ENCODE assay signal across 1 cellular context in the genomic region with DNA sequence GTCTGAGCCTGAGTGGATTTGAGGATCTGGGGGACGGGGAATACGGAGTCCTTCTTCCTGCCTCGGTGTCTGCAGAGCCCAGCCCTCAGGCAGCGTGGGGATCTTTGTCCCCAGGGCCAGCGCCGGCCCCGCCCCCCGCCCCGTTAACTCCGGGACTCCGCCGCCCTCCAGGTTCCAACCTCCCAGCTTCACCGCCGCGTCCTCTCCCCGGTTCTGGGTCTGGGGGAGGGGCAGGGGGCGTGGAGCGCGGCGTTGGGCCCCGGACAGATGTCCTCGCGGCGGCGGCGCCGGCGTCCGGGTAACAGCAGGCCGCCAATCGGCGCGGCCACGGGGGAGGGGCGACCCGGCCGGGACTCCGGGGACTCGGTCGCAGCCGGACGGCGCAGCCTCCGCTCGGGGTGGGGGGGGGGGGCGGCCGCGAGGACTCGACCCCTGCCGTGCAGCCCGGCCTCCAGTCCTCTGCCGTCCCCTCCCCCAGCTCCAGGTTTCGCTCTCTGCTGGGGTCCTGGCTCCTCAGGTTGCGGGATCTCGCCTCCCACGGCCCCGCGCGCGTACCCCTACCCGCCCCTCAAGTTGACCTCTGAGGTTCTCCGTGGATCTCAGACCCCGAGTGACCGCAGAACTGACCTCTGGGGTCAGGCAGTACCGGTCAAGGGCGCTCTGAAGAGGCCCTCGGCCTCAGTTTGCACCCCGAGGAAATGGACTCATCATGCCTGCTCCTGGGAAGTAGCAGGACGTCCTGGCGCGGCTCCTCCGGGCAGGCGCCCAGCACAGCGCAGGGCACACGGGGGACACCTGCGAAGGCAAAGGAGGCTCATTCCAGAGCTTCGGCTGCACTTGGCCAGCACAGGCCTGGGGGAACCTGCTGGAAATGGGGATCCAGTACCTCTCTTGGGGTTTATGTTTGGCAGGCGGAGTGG.
TF ChIP-seq lines count a peak whose summit lies in the region.

No MANE protein-coding gene starts in this region.

TF ChIP-seq in H1, 55 proteins besides CTCF, POLR2A, EP300 and RAD21:
- no peak for TF ChIP-seq PHF8 (conservative IDR thresholded peaks at IDR 0.05; ENCODE audit: low read depth, low read length)
- no peak for TF ChIP-seq CHD1 (IDR thresholded peaks at IDR 0.05; ENCODE audit: low read depth, low read length)
- no peak for TF ChIP-seq SAP30 (IDR thresholded peaks at IDR 0.05; ENCODE audit: insufficient read depth, insufficient replicate concordance, low read length)
- TF ChIP-seq, protein P1, sequence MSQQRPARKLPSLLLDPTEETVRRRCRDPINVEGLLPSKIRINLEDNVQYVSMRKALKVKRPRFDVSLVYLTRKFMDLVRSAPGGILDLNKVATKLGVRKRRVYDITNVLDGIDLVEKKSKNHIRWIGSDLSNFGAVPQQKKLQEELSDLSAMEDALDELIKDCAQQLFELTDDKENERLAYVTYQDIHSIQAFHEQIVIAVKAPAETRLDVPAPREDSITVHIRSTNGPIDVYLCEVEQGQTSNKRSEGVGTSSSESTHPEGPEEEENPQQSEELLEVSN (IDR thresholded peaks at IDR 0.05): no peak
- TF ChIP-seq CREB1 (IDR thresholded peaks at IDR 0.05): no peak
- TF ChIP-seq JUN (IDR thresholded peaks at IDR 0.05; ENCODE audit: low read depth, low read length): no peak
- peak; percentile 70 for TF ChIP-seq KDM1A (IDR thresholded peaks at IDR 0.05; ENCODE audit: borderline replicate concordance, low read length)
- TF ChIP-seq KDM4A (IDR thresholded peaks at IDR 0.05; ENCODE audit: low read depth, low read length, severe bottlenecking): peak; percentile 33
- TF ChIP-seq BRCA1 (IDR thresholded peaks at IDR 0.05; ENCODE audit: low read depth, low read length): no peak
- no peak for TF ChIP-seq TEAD4 (IDR thresholded peaks at IDR 0.05; ENCODE audit: low read depth, low read length)
- no peak for TF ChIP-seq RNF2 (IDR thresholded peaks at IDR 0.05; ENCODE audit: borderline replicate concordance, low read depth, low read length, missing control alignments, poor library complexity, severe bottlenecking)
- no peak for TF ChIP-seq BACH1 (IDR thresholded peaks at IDR 0.05; ENCODE audit: low read length)
- no peak for TF ChIP-seq TAF1 (IDR thresholded peaks at IDR 0.05; ENCODE audit: low read depth, low read length)
- no peak for TF ChIP-seq SP4 (IDR thresholded peaks at IDR 0.05; ENCODE audit: low read length)
- TF ChIP-seq, protein P2, sequence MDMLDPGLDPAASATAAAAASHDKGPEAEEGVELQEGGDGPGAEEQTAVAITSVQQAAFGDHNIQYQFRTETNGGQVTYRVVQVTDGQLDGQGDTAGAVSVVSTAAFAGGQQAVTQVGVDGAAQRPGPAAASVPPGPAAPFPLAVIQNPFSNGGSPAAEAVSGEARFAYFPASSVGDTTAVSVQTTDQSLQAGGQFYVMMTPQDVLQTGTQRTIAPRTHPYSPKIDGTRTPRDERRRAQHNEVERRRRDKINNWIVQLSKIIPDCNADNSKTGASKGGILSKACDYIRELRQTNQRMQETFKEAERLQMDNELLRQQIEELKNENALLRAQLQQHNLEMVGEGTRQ (IDR thresholded peaks at IDR 0.05; ENCODE audit: low read length): no peak
- TF ChIP-seq CTBP2 (IDR thresholded peaks at IDR 0.05; ENCODE audit: borderline replicate concordance, insufficient read depth, insufficient read length, low read length): no peak
- 0 out of 4 replicates have a peak, but pooled peaks of 1 of the 2 experiments have one; percentile 48 for TF ChIP-seq HDAC2 (IDR thresholded peaks at IDR 0.05; ENCODE audit: borderline replicate concordance in 1 of 2, low read depth in 2 of 2, low read length in 2 of 2)
- TF ChIP-seq NRF1 (IDR thresholded peaks at IDR 0.05; ENCODE audit: low read depth, low read length): no peak
- TF ChIP-seq SIN3A (conservative IDR thresholded peaks at IDR 0.05 in 1 of 2, IDR thresholded peaks at IDR 0.05 in 1 of 2; ENCODE audit: low read depth in 1 of 2, low read length in 2 of 2): no peak
- no peak for TF ChIP-seq ZNF274 (IDR thresholded peaks at IDR 0.05; ENCODE audit: borderline replicate concordance, extremely low read depth, low read length)
- TF ChIP-seq MAFK (IDR thresholded peaks at IDR 0.05; ENCODE audit: low read depth, low read length): no peak
- no peak for TF ChIP-seq CHD2 (IDR thresholded peaks at IDR 0.05; ENCODE audit: low read length)
- TF ChIP-seq, protein P3, sequence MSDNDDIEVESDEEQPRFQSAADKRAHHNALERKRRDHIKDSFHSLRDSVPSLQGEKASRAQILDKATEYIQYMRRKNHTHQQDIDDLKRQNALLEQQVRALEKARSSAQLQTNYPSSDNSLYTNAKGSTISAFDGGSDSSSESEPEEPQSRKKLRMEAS (IDR thresholded peaks at IDR 0.05): 0 out of 2 replicates have a peak, but pooled peaks have one; percentile 15
